Comparison of ENCODE assay signal across 8 cellular contexts in the genomic region with DNA sequence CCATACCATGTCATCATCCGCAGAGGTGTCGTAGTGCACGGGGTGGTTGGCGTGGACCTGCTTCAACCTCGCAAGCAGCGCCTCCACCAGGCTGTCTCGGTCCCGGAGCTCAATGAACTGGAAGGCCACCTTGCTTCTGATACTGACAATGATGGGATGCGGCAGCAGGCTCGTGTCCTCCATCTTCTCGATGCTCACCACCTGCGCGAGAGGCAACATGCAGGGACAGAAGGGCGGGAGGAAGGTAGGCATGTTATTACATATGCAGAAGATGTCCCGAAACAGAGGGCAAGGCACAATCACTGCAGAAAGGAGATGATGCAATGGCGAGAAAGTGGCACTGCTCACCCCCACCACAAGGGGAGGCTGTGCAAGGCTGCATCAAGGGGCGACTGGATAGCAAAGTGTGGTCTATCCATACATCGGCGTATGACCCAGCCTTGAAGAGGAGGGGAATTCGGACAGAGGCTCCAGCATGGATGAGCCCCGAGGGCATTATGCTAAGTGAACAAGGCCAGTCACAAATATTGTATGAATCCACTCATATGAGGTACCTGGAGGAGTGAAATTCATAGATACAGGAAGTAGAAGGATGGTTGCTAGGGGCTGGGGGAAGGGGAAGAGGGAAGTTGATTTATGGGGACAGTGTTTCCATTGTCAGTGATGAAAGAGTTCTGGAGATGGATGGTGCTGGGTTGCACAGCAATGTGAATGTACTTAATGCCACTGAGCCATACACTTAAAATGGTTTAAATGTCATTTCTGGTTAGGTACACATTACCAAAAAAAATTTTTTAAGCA. TPM values are rescaled to one million over a fixed set of nuclear protein-coding genes. Genes with fewer than 3 reads are reported as not detected.
DNase-seq lines count a peak whose midpoint lies in the region; ATAC-seq and TF ChIP-seq lines count a peak whose summit lies in the region.

No MANE protein-coding gene starts in this region.

- H3K9me3 ChIP-seq in SJCRH30 (replicated peaks) = no peaks in the 10 kb centered on the region
- no peaks in the 10 kb centered on the region for H3K9me3 ChIP-seq in upper lobe of right lung
- H3K9me3 ChIP-seq in CD4-positive, alpha-beta T cell (ENCODE audit: control insufficient read depth, low read length) = no peaks in the 10 kb centered on the region

- H3K27ac Mint-ChIP-seq in glutamatergic neuron (ENCODE audit: unreplicated experiment) = no peak overlapping the region
- H3K27ac Mint-ChIP-seq in CD4-positive, alpha-beta T cell = no peak overlapping the region

- no peaks in the 10 kb centered on the region for H3K4me1 Mint-ChIP-seq in glutamatergic neuron (ENCODE audit: low read depth, unreplicated experiment)
- H3K4me1 Mint-ChIP-seq in CD4-positive, alpha-beta T cell (ENCODE audit: low read depth) = no peaks in the 10 kb centered on the region

- TF ChIP-seq CTCF in AG04449 (IDR thresholded peaks at IDR 0.05; ENCODE audit: insufficient read depth, low read length, missing control alignments) = peak; percentile 15
- peak; percentile 75 for TF ChIP-seq CTCF in GM12875 (IDR thresholded peaks at IDR 0.05; ENCODE audit: borderline replicate concordance, insufficient read depth, low read depth, low read length)
- TF ChIP-seq CTCF in glutamatergic neuron (IDR thresholded peaks at IDR 0.05; ENCODE audit: partially characterized antibody, unreplicated experiment) = peak; percentile 46
- peak; percentile 51 for TF ChIP-seq CTCF in upper lobe of right lung (IDR thresholded peaks at IDR 0.05)
- TF ChIP-seq CTCF in CD4-positive, alpha-beta T cell (IDR thresholded peaks at IDR 0.05) = no peak

- H3K4me3 ChIP-seq in AG04449 (ENCODE audit: low read depth, low read length) = no peak overlapping the region
- H3K4me3 ChIP-seq in GM12875 (ENCODE audit: low read depth, low read length) = no peak overlapping the region
- H3K4me3 ChIP-seq in SJCRH30 = no peak overlapping the region
- no peak overlapping the region for H3K4me3 ChIP-seq in upper lobe of right lung

- H3K36me3 Mint-ChIP-seq in glutamatergic neuron (ENCODE audit: unreplicated experiment) = no peaks in the 10 kb centered on the region
- no peaks in the 10 kb centered on the region for H3K36me3 Mint-ChIP-seq in CD4-positive, alpha-beta T cell (ENCODE audit: low read depth)

- intact Hi-C loops in upper lobe of right lung (cut with DNase I) = no loop called here
- intact Hi-C loops in CD4-positive, alpha-beta T cell (cut with DNase I, micrococcal nuclease) = no loop called here

- CTCF ChIA-PET in AG04449 (lab: Yijun Ruan, JAX) = interaction anchor here (1.2 to 5.3 kb wide), 6 partner anchors 9 to 176 kb away, joined by 3 to 132 read pairs (median 21); partner anchors contain the start of gene TBC1D8
- CTCF ChIA-PET in CD4-positive, alpha-beta T cell (lab: Charles Lee) = no interaction called here

- H3K27ac ChIP-seq in SJCRH30 (no peak overlapping the region), upper lobe of right lung (no peak overlapping the region)
- no peak overlapping the region for H3K27ac ChIP-seq in CD4-positive, alpha-beta T cell (ENCODE audit: low read depth, low read length)

- no peak overlapping the region for H3K4me3 Mint-ChIP-seq in glutamatergic neuron (ENCODE audit: unreplicated experiment)
- no peak overlapping the region for H3K4me3 Mint-ChIP-seq in CD4-positive, alpha-beta T cell

- H3K27me3 ChIP-seq in SJCRH30 (no peaks in the 10 kb centered on the region), upper lobe of right lung (no peaks in the 10 kb centered on the region)
- no peaks in the 10 kb centered on the region for H3K27me3 ChIP-seq in CD4-positive, alpha-beta T cell (ENCODE audit: control insufficient read depth, insufficient read depth, low read length)

- H3K36me3 ChIP-seq in SJCRH30 = no peaks in the 10 kb centered on the region
- H3K36me3 ChIP-seq in upper lobe of right lung = peaks cover 33% of the 10 kb centered on the region

- DNase-seq in AG04449 (ENCODE audit: low read depth, low spot score) = no peak
- peak; percentile 25 to 49 for DNase-seq in SJCRH30
- DNase-seq in glutamatergic neuron = no peak
- no peak for DNase-seq in upper lobe of right lung
- no peak for DNase-seq in CD4-positive, alpha-beta T cell

- H3K27me3 Mint-ChIP-seq in glutamatergic neuron (ENCODE audit: unreplicated experiment) = no peaks in the 10 kb centered on the region
- no peaks in the 10 kb centered on the region for H3K27me3 Mint-ChIP-seq in CD4-positive, alpha-beta T cell

- ATAC-seq in upper lobe of right lung (peak; percentile 66), HG03521 (IDR thresholded peaks at IDR 0.05; ENCODE audit: unreplicated experiment) (no peak), GM21367 (IDR thresholded peaks at IDR 0.05; ENCODE audit: unreplicated experiment) (no peak)
- no peak for ATAC-seq in CD4-positive, alpha-beta T cell (ENCODE audit: poor library complexity)

- POLR2A ChIA-PET in AG04449 (lab: Yijun Ruan, JAX) = no interaction called here
- POLR2A ChIA-PET in CD4-positive, alpha-beta T cell (lab: Charles Lee) = no interaction called here

- H3K9me3 Mint-ChIP-seq in glutamatergic neuron (ENCODE audit: unreplicated experiment) = no peaks in the 10 kb centered on the region
- no peaks in the 10 kb centered on the region for H3K9me3 Mint-ChIP-seq in CD4-positive, alpha-beta T cell

- H3K4me1 ChIP-seq in SJCRH30 = no peaks in the 10 kb centered on the region
- H3K4me1 ChIP-seq in upper lobe of right lung = no peaks in the 10 kb centered on the region

RNA-seq across cellular contexts. Expression of gene RPL31, which starts 36.6 kb away (rescaled TPM):
- 2,488 and 2,572 TPM in 2 replicates for total RNA-seq in SJCRH30 (2014; rRNA removed; shearing (Covaris generic))
- total RNA-seq in glutamatergic neuron (ENCODE audit: unreplicated experiment) (761 TPM), upper lobe of right lung (1,071 TPM)
- 1,000 to 10,000 TPM; 2,901 to 2,913 TPM for total RNA-seq in CD4-positive, alpha-beta T cell

Comparison
In these comparisons a context has a peak if more than half of its experiments do, and no peak if none do; other contexts are left out.
1. DNase-seq: peak in SJCRH30 (2 of 2); none in AG04449 (single experiment), glutamatergic neuron (single experiment), upper lobe of right lung (single experiment) and CD4-positive, alpha-beta T cell (0 of 10).